In genomic region chr5:119315516-119315949, GRCh38 we compare ENCODE assay signal across 8 cellular contexts. TPM values are rescaled to one million over a fixed set of nuclear protein-coding genes. Genes with fewer than 3 reads are reported as not detected.
DNase-seq lines count a peak whose midpoint lies in the region; ATAC-seq and TF ChIP-seq lines count a peak whose summit lies in the region.

No MANE protein-coding gene starts in this region.

- no peaks in the 10 kb centered on the region for H3K36me3 ChIP-seq in PC-9 (ENCODE audit: low read depth)
- H3K36me3 ChIP-seq in lung (ENCODE audit: control insufficient read depth in 2 of 2, insufficient read depth in 2 of 2, low read length in 2 of 2), result no peaks in the 10 kb centered on the region

- H3K4me3 ChIP-seq in PC-9, result no peak overlapping the region
- no peak overlapping the region for H3K4me3 ChIP-seq in astrocyte of the cerebellum (ENCODE audit: low read depth, low read length)
- H3K4me3 ChIP-seq in lung, result no peak overlapping the region

- peak; percentile 59 for DNase-seq in DMS 273 (lab: John Stamatoyannopoulos, UW; ENCODE audit: unreplicated experiment)
- no peak for DNase-seq in PC-9
- DNase-seq in astrocyte of the cerebellum (ENCODE audit: low read depth), result no peak
- DNase-seq in lung (ENCODE audit: low spot score), result no peak
- DNase-seq in SHP77 (lab: John Stamatoyannopoulos, UW), result no peak
- DNase-seq in NCI-H1417 treated with DMSO at 0.1 percent for 48 hours (lab: John Stamatoyannopoulos, UW), result no peak

- no peak overlapping the region for H3K27ac ChIP-seq in PC-9
- H3K27ac ChIP-seq in lung (ENCODE audit: low read depth in 1 of 2, low read length in 1 of 2), result no peak overlapping the region

- no peak overlapping the region for H3K4me2 ChIP-seq in PC-9

- no peaks in the 10 kb centered on the region for H3K9me3 ChIP-seq in PC-9 (ENCODE audit: insufficient read depth, low read depth)
- no peaks in the 10 kb centered on the region for H3K9me3 ChIP-seq in lung (ENCODE audit: control insufficient read depth in 2 of 2, insufficient read depth in 1 of 2, low read length in 1 of 2)

- CTCF ChIA-PET in PC-9 (lab: Charles Lee), result interaction anchor here (1.1 kb wide), 1 partner anchor 96 kb away, joined by 12 read pairs; no protein-coding TSS in a partner anchor

- H3K27me3 ChIP-seq in PC-9 (ENCODE audit: insufficient read depth, low read depth) (no peaks in the 10 kb centered on the region), lung (ENCODE audit: control insufficient read depth, insufficient read depth) (no peaks in the 10 kb centered on the region)

- in situ Hi-C loops in astrocyte of the cerebellum (cut with HindIII; ENCODE audit: low sequenced_read_pairs), result no loop called here

- no peaks in the 10 kb centered on the region for H3K9me2 ChIP-seq in PC-9 (ENCODE audit: insufficient read depth)

- TF ChIP-seq CTCF in PC-9 (conservative IDR thresholded peaks at IDR 0.05) (peak; percentile 46; the same call in 1 of the 2 replicates), astrocyte of the cerebellum (IDR thresholded peaks at IDR 0.05; ENCODE audit: low read depth, low read length, missing control alignments) (peak; percentile 36), lung (IDR thresholded peaks at IDR 0.05; ENCODE audit: control extremely low read depth, extremely low read depth) (peak; percentile 11)

- WGBS in lung, 2 donors, result 20 to 29% methylated on average over 2 of the region's 2 CpGs

- POLR2A ChIA-PET in PC-9 (lab: Charles Lee; ENCODE audit: unreplicated experiment), result no interaction called here

- intact Hi-C loops in PC-9 (cut with micrococcal nuclease; ENCODE audit: unreplicated experiment), result no loop called here

- H3F3A ChIP-seq in PC-9 (ENCODE audit: insufficient read depth, low read depth), result no peaks in the 10 kb centered on the region

- peak; percentile 89 for ATAC-seq in GM19351 (IDR thresholded peaks at IDR 0.05; ENCODE audit: unreplicated experiment)
- peak; percentile 70 for ATAC-seq in HG03196 (IDR thresholded peaks at IDR 0.05; ENCODE audit: unreplicated experiment)
- ATAC-seq in lung (ENCODE audit: insufficient read depth, low FRiP score), result peak; percentile 70

- no peak overlapping the region for H2AFZ ChIP-seq in PC-9

- BruUV-seq in PC-9 (replicated peaks; lab: Mats Ljungman, UMichigan), result no TSS peak

- H3K4me1 ChIP-seq in PC-9 (replicated peaks; ENCODE audit: insufficient read depth), result no peaks in the 10 kb centered on the region
- no peaks in the 10 kb centered on the region for H3K4me1 ChIP-seq in lung (ENCODE audit: control insufficient read depth in 2 of 2, insufficient read depth in 2 of 2, low read length in 2 of 2)

- H4K20me1 ChIP-seq in PC-9 (ENCODE audit: insufficient read depth), result no peaks in the 10 kb centered on the region

- no peaks in the 10 kb centered on the region for H3K79me2 ChIP-seq in PC-9 (ENCODE audit: low read depth)

RNA-seq across cellular contexts. Expression of gene TNFAIP8, which starts 40.3 kb away (rescaled TPM):
- total RNA-seq in PC-9 (2021), result 15.0 and 16.4 TPM in 2 replicates
- 10 to 100 TPM; 18.5 to 52.6 TPM for total RNA-seq in lung
- polyA plus RNA-seq in lung, result 10 to 100 TPM; 11.5 to 58.9 TPM
